Comparison of ENCODE assay signal across 8 cellular contexts in genomic region chrX:63128509-63128908, GRCh38.
DNase-seq lines count a peak whose midpoint lies in the region; TF ChIP-seq lines count a peak whose summit lies in the region.

No MANE protein-coding gene starts in this region.

- no peaks in the 10 kb centered on the region for H3K9me3 Mint-ChIP-seq in type B pancreatic cell

- peak; percentile 3 for DNase-seq in stimulated activated CD4-positive, alpha-beta T cell treated with anti-CD3 and anti-CD28 coated beads, Interleukin-12 subunit alpha, Interleukin-12 subunit beta, amount 100 ng/mL, for 4 hours
- no peak for DNase-seq in stimulated activated CD4-positive, alpha-beta T cell treated with anti-CD3 and anti-CD28 coated beads, Interleukin-4, amount 100 ng/mL, for 4 hours
- DNase-seq in HFF-Myc (ENCODE audit: extremely low read depth, low read depth), result no peak
- no peak for DNase-seq in esophagus muscularis mucosa (ENCODE audit: extremely low spot score)
- no peak for DNase-seq in type B pancreatic cell (ENCODE audit: extremely low spot score, unreplicated experiment)
- no peak for DNase-seq in COR-L47 (lab: John Stamatoyannopoulos, UW)
- no peak for DNase-seq in dedifferentiated amniotic fluid mesenchymal stem cell (ENCODE audit: extremely low spot score)

- TF ChIP-seq EP300 in esophagus muscularis mucosa (IDR thresholded peaks at IDR 0.05), result no peak

- no peak overlapping the region for H2AFZ ChIP-seq in OCI-LY3 (ENCODE audit: low read depth, low read length)

- no peaks in the 10 kb centered on the region for H3K4me1 Mint-ChIP-seq in type B pancreatic cell (ENCODE audit: unreplicated experiment)

- TF ChIP-seq CTCF in HFF-Myc (IDR thresholded peaks at IDR 0.05; ENCODE audit: low read depth, low read length, missing control alignments) (peak; percentile 15), OCI-LY3 (IDR thresholded peaks at IDR 0.05; ENCODE audit: low read depth, low read length) (peak; percentile 45; the same call in 1 of the 2 replicates), esophagus muscularis mucosa (IDR thresholded peaks at IDR 0.05) (peak; percentile 24 to 37 (median 36)), type B pancreatic cell (conservative IDR thresholded peaks at IDR 0.05) (peak; percentile 61)

- WGBS in esophagus muscularis mucosa, result 0% methylated on average over 2 of the region's 2 CpGs

- no peaks in the 10 kb centered on the region for H4K20me1 ChIP-seq in OCI-LY3 (ENCODE audit: insufficient read depth, low read length)

- H3K27ac ChIP-seq in OCI-LY3 (ENCODE audit: low read length) (no peak overlapping the region), esophagus muscularis mucosa (replicated peaks in 1 of 4) (no peak overlapping the region)

- no peaks in the 10 kb centered on the region for H3K36me3 Mint-ChIP-seq in type B pancreatic cell

- H3K79me2 ChIP-seq in OCI-LY3 (ENCODE audit: low read length), result no peaks in the 10 kb centered on the region

- H3K27me3 ChIP-seq in OCI-LY3 (ENCODE audit: low read depth, low read length), result no peaks in the 10 kb centered on the region
- no peaks in the 10 kb centered on the region for H3K27me3 ChIP-seq in esophagus muscularis mucosa

- H3K36me3 ChIP-seq in OCI-LY3 (replicated peaks; ENCODE audit: low read depth, low read length), result no peaks in the 10 kb centered on the region
- H3K36me3 ChIP-seq in esophagus muscularis mucosa, result no peaks in the 10 kb centered on the region

- no peak overlapping the region for H3K4me3 Mint-ChIP-seq in type B pancreatic cell

- no peak overlapping the region for H3K9ac ChIP-seq in OCI-LY3 (ENCODE audit: low read length)

- H3K4me1 ChIP-seq in OCI-LY3 (ENCODE audit: low read length) (no peaks in the 10 kb centered on the region), esophagus muscularis mucosa (no peaks in the 10 kb centered on the region)

- intact Hi-C loops in esophagus muscularis mucosa (cut with DNase I), result no loop called here

- H3K4me3 ChIP-seq in HFF-Myc (replicated peaks; ENCODE audit: low read depth, low read length) (no peak overlapping the region), OCI-LY3 (ENCODE audit: low read length) (no peak overlapping the region), esophagus muscularis mucosa (no peak overlapping the region)

- no peaks in the 10 kb centered on the region for H3K27me3 Mint-ChIP-seq in type B pancreatic cell

- no peak overlapping the region for H3K27ac Mint-ChIP-seq in type B pancreatic cell

- no peak for TF ChIP-seq POLR2A in esophagus muscularis mucosa (IDR thresholded peaks at IDR 0.05; ENCODE audit: low read depth)

- no peak overlapping the region for H3K4me2 ChIP-seq in OCI-LY3 (ENCODE audit: low read length)

- H3K9me3 ChIP-seq in OCI-LY3 (ENCODE audit: insufficient read depth, low read length) (no peaks in the 10 kb centered on the region), esophagus muscularis mucosa (no peaks in the 10 kb centered on the region)
